In genomic region chr6:89487864-89488263, GRCh38 we compare ENCODE assay signal across 1 cellular context.
TF ChIP-seq lines count a peak whose summit lies in the region.

No MANE protein-coding gene starts in this region.

TF ChIP-seq in HEK293, 187 proteins besides CTCF, POLR2A, EP300 and RAD21 (continued from another document):
- TF ChIP-seq KLF17 (tag by site-specific recombination; IDR thresholded peaks at IDR 0.05) = no peak
- TF ChIP-seq ZNF416 (tag by site-specific recombination; IDR thresholded peaks at IDR 0.05) = no peak
- TF ChIP-seq ZNF645 (tag by site-specific recombination; IDR thresholded peaks at IDR 0.05) = no peak
- no peak for TF ChIP-seq ZNF394 (tag by site-specific recombination; IDR thresholded peaks at IDR 0.05; ENCODE audit: borderline replicate concordance)
- TF ChIP-seq SP7 (tag by site-specific recombination; IDR thresholded peaks at IDR 0.05) = no peak
- no peak for TF ChIP-seq KLF16 (tag by site-specific recombination; IDR thresholded peaks at IDR 0.05)
- no peak for TF ChIP-seq ZSCAN16 (tag by site-specific recombination; IDR thresholded peaks at IDR 0.05)
- TF ChIP-seq ZBTB7A (tag by site-specific recombination; IDR thresholded peaks at IDR 0.05; ENCODE audit: low read depth) = no peak
- no peak for TF ChIP-seq KLF9 (tag by site-specific recombination; IDR thresholded peaks at IDR 0.05; ENCODE audit: low read depth)
- TF ChIP-seq GLI4 (tag by site-specific recombination; IDR thresholded peaks at IDR 0.05) = no peak
- TF ChIP-seq KLF8 (tag by site-specific recombination; IDR thresholded peaks at IDR 0.05) = no peak
- no peak for TF ChIP-seq ZNF211 (tag by site-specific recombination; IDR thresholded peaks at IDR 0.05; ENCODE audit: low read depth)
- TF ChIP-seq ZNF26 (tag by site-specific recombination; IDR thresholded peaks at IDR 0.05) = no peak
